9 cellular contexts compared by ENCODE assay signal in the genomic region with DNA sequence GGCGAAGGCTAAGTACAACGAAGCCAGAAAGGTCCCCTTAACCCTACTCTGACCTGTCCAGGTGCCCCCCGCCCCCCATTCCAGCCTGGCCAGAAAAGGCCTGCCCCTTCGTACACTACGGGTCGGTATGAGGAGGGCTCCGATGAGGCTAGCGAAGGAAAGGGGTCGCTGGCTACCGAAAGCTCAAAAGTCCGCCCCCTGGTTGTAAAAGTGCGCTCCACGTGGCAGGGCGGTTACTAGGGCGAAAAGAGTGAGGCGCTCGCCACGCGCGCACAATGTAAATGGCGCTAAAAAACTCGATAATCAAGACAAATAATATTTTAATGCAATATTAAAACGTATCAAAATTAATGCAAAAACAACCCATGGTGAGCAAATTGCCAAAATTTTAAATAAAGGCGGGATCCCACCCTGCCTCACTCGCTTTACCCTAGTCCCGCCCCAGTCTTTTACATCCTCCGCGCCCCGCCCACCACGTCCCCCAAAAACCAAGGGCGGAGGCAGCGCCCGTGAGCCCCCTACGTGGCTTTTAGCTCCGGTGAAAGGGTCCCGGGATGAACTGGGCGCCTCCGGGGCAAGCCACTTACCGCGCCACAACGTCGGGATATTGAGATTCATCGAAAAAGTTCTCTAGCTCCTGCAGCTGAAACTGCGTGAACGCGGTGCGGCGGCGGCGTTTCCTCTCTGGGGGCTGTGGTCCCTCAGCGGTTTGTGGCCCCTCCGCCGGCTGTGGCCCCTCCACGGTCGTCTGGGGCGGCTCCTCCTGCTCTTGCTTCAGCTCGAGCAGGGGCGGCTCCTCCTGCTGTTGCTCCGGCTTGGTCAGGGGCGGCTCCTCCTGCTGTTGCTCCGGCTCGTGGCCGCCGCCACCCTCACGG. TPM values are rescaled to one million over a fixed set of nuclear protein-coding genes. Genes with fewer than 3 reads are reported as not detected.
DNase-seq lines count a peak whose midpoint lies in the region; ATAC-seq and TF ChIP-seq lines count a peak whose summit lies in the region.
"Had no signal": no experiment of that assay in that cellular context is flagged by ENCODE, and none has a peak within 500 bp of the region (broad histone marks: within the 10 kb centered on the region; RNA-seq: fewer than 3 reads in every experiment).

No MANE protein-coding gene starts in this region.

- TF ChIP-seq POLR2A in erythroblast (IDR thresholded peaks at IDR 0.05; ENCODE audit: low read length) (no peak), ovary (IDR thresholded peaks at IDR 0.05) (no peak)

- no peaks in the 10 kb centered on the region for H3K9me2 ChIP-seq in GM23248 (ENCODE audit: insufficient read depth)

- intact Hi-C loops in psoas muscle (cut with DNase I) (no loop called here), ovary (cut with DNase I) (no loop called here)

- ATAC-seq in psoas muscle (no peak), HG03196 (IDR thresholded peaks at IDR 0.05; ENCODE audit: unreplicated experiment) (no peak), HG02938 (IDR thresholded peaks at IDR 0.05; ENCODE audit: unreplicated experiment) (no peak)
- ATAC-seq: left lung, Right ventricle myocardium inferior had no signal

- in situ Hi-C loops in GM23248 (cut with MboI) = no loop called here

- H3K9ac ChIP-seq in GM23248 = no peak overlapping the region

- H3F3A ChIP-seq in GM23248 (ENCODE audit: insufficient read depth) = no peaks in the 10 kb centered on the region

- H3K4me1 ChIP-seq in GM23248 (ENCODE audit: insufficient read depth) (no peaks in the 10 kb centered on the region), psoas muscle (no peaks in the 10 kb centered on the region), ovary (ENCODE audit: insufficient read depth) (no peaks in the 10 kb centered on the region)
- H3K4me1 ChIP-seq: left lung had no signal

- H3K27ac ChIP-seq in GM23248 = no peak overlapping the region
- no peak overlapping the region for H3K27ac ChIP-seq in psoas muscle
- no peak overlapping the region for H3K27ac ChIP-seq in ovary
- H3K27ac ChIP-seq: left lung had no signal

- WGBS in GM23248 (ENCODE audit: low coverage in 1 of 2, low lambda C conversion rate in 2 of 2, missing lambda C conversion rate in 2 of 2), 2 experiments = 4 to 6% methylated on average over 19 to 30 of the region's 65 CpGs
- WGBS in psoas muscle, 3 donors = 2 to 32% (median 3%) methylated on average over 36 to 65 of the region's 65 CpGs
- WGBS in ovary, 3 donors = 27 to 39% (median 33%) methylated on average over 65 of the region's 65 CpGs

- TF ChIP-seq EP300 in ovary (IDR thresholded peaks at IDR 0.05) = no peak

- no peaks in the 10 kb centered on the region for H4K20me1 ChIP-seq in GM23248 (ENCODE audit: insufficient read depth)

- H3K79me2 ChIP-seq in GM23248 (ENCODE audit: insufficient read depth) = no peaks in the 10 kb centered on the region

- DNase-seq in GM23248 = peak; percentile 6
- peak; percentile 2 for DNase-seq in SK-N-DZ (ENCODE audit: low spot score)
- DNase-seq in erythroblast (lab: John Stamatoyannopoulos, UW) = peak; percentile 0 to 8
- DNase-seq in psoas muscle = no peak
- no peak for DNase-seq in ovary
- DNase-seq: left lung had no signal

- no peaks in the 10 kb centered on the region for H3K36me3 ChIP-seq in GM23248 (ENCODE audit: low read depth)
- H3K36me3 ChIP-seq in psoas muscle (ENCODE audit: insufficient read depth in 1 of 2, low read depth in 1 of 2) = no peaks in the 10 kb centered on the region
- H3K36me3 ChIP-seq in ovary = no peaks in the 10 kb centered on the region
- H3K36me3 ChIP-seq: left lung had no signal

- no peak for TF ChIP-seq CTCF in psoas muscle (IDR thresholded peaks at IDR 0.05)
- TF ChIP-seq CTCF in ovary (IDR thresholded peaks at IDR 0.05) = no peak

- peaks cover 20% of the 10 kb centered on the region; the same call in 1 of the 2 replicates for H3K27me3 ChIP-seq in GM23248 (replicated peaks; ENCODE audit: insufficient read depth)
- peaks cover 0 to 63% (median 2%) of the 10 kb centered on the region in 3 donors for H3K27me3 ChIP-seq in psoas muscle (ENCODE audit: insufficient read depth in 3 of 3, low read length in 2 of 3)
- no peaks in the 10 kb centered on the region for H3K27me3 ChIP-seq in ovary

- H3K9me3 ChIP-seq in GM23248 (ENCODE audit: low read depth) (no peaks in the 10 kb centered on the region), psoas muscle (no peaks in the 10 kb centered on the region), ovary (no peaks in the 10 kb centered on the region)
- H3K9me3 ChIP-seq: left lung had no signal

- H3K4me3 ChIP-seq in GM23248 (no peak overlapping the region), psoas muscle (peak overlapping the region; percentile 38), ovary (no peak overlapping the region)
- H3K4me3 ChIP-seq: left lung had no signal

- H2AFZ ChIP-seq in GM23248 = no peak overlapping the region

- no peak overlapping the region for H3K4me2 ChIP-seq in GM23248 (ENCODE audit: unreplicated experiment)

RNA-seq across cellular contexts. Expression of a gene that starts 0.9 kb away (rescaled TPM):
- total RNA-seq in GM23248 (2014; rRNA removed; shearing (Covaris generic)) = not detected in 2 replicates
- not detected in 2 replicates for polyA plus RNA-seq in GM23248 (2016; fragmentation: Nextera tagmentation; extraction: Ambion mirVana)
- not detected in 2 replicates for polyA plus RNA-seq in SK-N-DZ (2014; cell fraction: cytosol; rRNA removed)
- polyA plus RNA-seq in SK-N-DZ (2014; cell fraction: nucleus; rRNA removed) = not detected in 2 replicates
- total RNA-seq in psoas muscle = not detected
- polyA plus RNA-seq in psoas muscle = not detected
- total RNA-seq in ovary = not detected
- not detected for polyA plus RNA-seq in ovary
- total RNA-seq: left lung, Right ventricle myocardium inferior had no signal

Comparison
In these comparisons a context has a peak if more than half of its experiments do, and no peak if none do; other contexts are left out.
1. DNase-seq: peak in GM23248 (single experiment), SK-N-DZ (single experiment) and erythroblast (2 of 2); none in psoas muscle (0 of 2) and ovary (0 of 5).